Comparison of ENCODE assay signal across 15 cellular contexts in genomic region chr3:115381931-115382330, GRCh38.
"Had no signal": no experiment of that assay in that cellular context is flagged by ENCODE, and none has a peak within 500 bp of the region (broad histone marks: within the 10 kb centered on the region; RNA-seq: fewer than 3 reads in every experiment).

No MANE protein-coding gene starts in this region.

- H3K36me3 ChIP-seq: suprapubic skin, tibial nerve, upper lobe of right lung had no signal

- H3K9me3 ChIP-seq: suprapubic skin, tibial nerve, upper lobe of right lung had no signal

- H3K27ac Mint-ChIP-seq: naive B cell, nephron had no signal

- H3K4me1 Mint-ChIP-seq: naive B cell, nephron had no signal

- H3K4me3 Mint-ChIP-seq: naive B cell, nephron had no signal

- H3K4me1 ChIP-seq: suprapubic skin, tibial nerve, upper lobe of right lung had no signal

- H3K9me3 Mint-ChIP-seq: nephron had no signal

- H3K4me3 ChIP-seq: hepatocyte, lung, suprapubic skin, tibial nerve, upper lobe of right lung had no signal

- H3K27me3 ChIP-seq: hepatocyte, suprapubic skin, tibial nerve, upper lobe of right lung had no signal

- H3K27ac ChIP-seq: hepatocyte, suprapubic skin, tibial nerve, upper lobe of right lung had no signal

- DNase-seq: central memory CD4-positive, alpha-beta T cell; erythroblast; foreskin melanocyte; kidney; mesenchymal stem cell; naive B cell; small intestine; stimulated activated CD4-positive, alpha-beta T cell treated with anti-CD3 and anti-CD28 coated beads, Interleukin-2, amount 100 ng/mL, for 48 hours; stimulated activated naive CD4-positive, alpha-beta T cell treated with Interleukin-2 at 50 U/mL for 16 hours; upper lobe of right lung had no signal

- ATAC-seq: upper lobe of right lung had no signal
